Comparison of ENCODE assay signal across 8 cellular contexts in the genomic region with DNA sequence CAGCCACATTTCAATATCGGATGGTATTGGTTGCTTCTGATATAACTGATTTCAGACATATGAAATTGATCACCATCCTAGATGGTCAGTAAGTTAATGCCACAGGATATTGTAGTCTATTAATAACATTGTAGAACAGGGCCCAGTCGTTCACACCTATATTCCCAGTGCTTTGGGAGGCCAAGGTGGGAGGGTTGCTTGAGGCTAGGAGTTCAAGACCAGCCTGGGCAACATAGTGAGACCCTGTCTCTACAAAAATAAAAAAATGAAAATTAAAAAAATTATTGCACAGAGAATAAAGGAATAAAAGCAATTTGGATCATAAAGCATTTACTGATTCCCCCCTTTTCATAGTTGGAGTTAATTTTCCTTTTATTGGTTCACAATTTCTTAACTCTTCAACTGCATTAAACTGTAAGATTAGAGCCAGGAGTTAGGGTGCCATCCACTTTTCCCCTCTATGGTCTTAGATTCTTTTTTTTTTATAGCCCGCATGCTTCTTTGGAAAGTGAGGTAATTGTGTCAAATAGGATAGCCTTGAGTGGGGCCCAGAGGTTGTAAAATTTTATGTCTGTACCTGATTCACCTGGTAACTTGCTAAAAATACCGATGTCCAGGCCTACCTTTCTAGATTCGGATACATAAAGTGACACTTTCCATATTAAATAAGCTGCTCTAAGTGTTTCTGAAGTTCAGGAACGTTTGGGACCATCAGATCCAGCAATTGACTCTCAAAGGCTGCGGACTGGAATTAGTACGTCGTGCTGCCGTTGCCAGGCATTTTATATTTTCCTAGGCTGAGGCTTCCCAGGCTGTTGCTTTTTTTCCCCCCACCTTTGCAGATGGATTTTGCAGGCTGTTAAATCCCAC. TPM values are rescaled to one million over a fixed set of nuclear protein-coding genes. Genes with fewer than 3 reads are reported as not detected.
A peak's percentile ranks its signal among the peaks of the same experiment; 100 is the strongest.
DNase-seq lines count a peak whose midpoint lies in the region; ATAC-seq, FAIRE-seq and TF ChIP-seq lines count a peak whose summit lies in the region.

No MANE protein-coding gene starts in this region.

- H3K79me2 ChIP-seq in DOHH2 (ENCODE audit: control insufficient read depth, low read length), result peaks cover 33% of the 10 kb centered on the region
- H3K79me2 ChIP-seq in OCI-LY1 (ENCODE audit: insufficient read depth, low read length), result peaks cover 32% of the 10 kb centered on the region
- H3K79me2 ChIP-seq in endothelial cell of umbilical vein (ENCODE audit: control insufficient read depth, insufficient read depth, low read length), result peaks cover 33% of the 10 kb centered on the region

- H3K27me3 ChIP-seq in DOHH2 (ENCODE audit: control insufficient read depth, low read length) (no peaks in the 10 kb centered on the region), OCI-LY1 (ENCODE audit: insufficient read depth, low read length) (no peaks in the 10 kb centered on the region), endothelial cell of umbilical vein (ENCODE audit: control insufficient read depth in 2 of 2, insufficient read depth in 2 of 2, low read length in 2 of 2) (no peaks in the 10 kb centered on the region), ovary (no peaks in the 10 kb centered on the region)

- CTCF ChIA-PET in endothelial cell of umbilical vein (lab: Charles Lee), result interaction anchor here (0.8 to 1.4 kb wide), 8 partner anchors 11 to 68 kb away, joined by 3 to 7 read pairs (median 4); partner anchors contain the start of genes ADK and AP3M1

- BruUV-seq in endothelial cell of umbilical vein (replicated peaks; lab: Mats Ljungman, UMichigan), result TSS peak; percentile 87

- H3K4me1 ChIP-seq in DOHH2 (ENCODE audit: control insufficient read depth, low read length) (peaks cover 31% of the 10 kb centered on the region), OCI-LY1 (ENCODE audit: insufficient read depth, low read length, severe bottlenecking) (peaks cover 20% of the 10 kb centered on the region), endothelial cell of umbilical vein (ENCODE audit: control insufficient read depth, extremely low read depth, insufficient read depth, low read length) (peaks cover 15% of the 10 kb centered on the region), ovary (ENCODE audit: insufficient read depth) (peaks cover 3% of the 10 kb centered on the region)

- dilution Hi-C loops in endothelial cell of umbilical vein (cut with MboI; ENCODE audit: extremely low pct_ligation_motif_present, low sequenced_read_pairs), result no loop called here

- intact Hi-C loops in endothelial cell of umbilical vein (cut with micrococcal nuclease), result loop anchor here (1.0 to 2.0 kb wide), 3 partner anchors 24 to 59 kb away; partner anchors contain the start of gene ADK
- intact Hi-C loops in ovary (cut with DNase I), result no loop called here

- peak; percentile 1 for TF ChIP-seq CTCF in DOHH2 (IDR thresholded peaks at IDR 0.05; ENCODE audit: low read depth, low read length, poor library complexity, severe bottlenecking)
- TF ChIP-seq CTCF in OCI-LY1 (IDR thresholded peaks at IDR 0.05; ENCODE audit: low read length), result no peak
- TF ChIP-seq CTCF in endothelial cell of umbilical vein (IDR thresholded peaks at IDR 0.05; ENCODE audit: extremely low read depth in 1 of 2, insufficient read depth in 1 of 2, low read depth in 1 of 2, low read length in 2 of 2), result no peak
- no peak for TF ChIP-seq CTCF in ovary (IDR thresholded peaks at IDR 0.05)

- no peaks in the 10 kb centered on the region for H3K9me1 ChIP-seq in endothelial cell of umbilical vein (replicated peaks; ENCODE audit: control insufficient read depth, extremely low read depth, insufficient read depth, low read length)

- H3F3A ChIP-seq in DOHH2 (ENCODE audit: control insufficient read depth, insufficient read depth) (peaks cover 17% of the 10 kb centered on the region), OCI-LY1 (ENCODE audit: insufficient read depth, low read length) (0 out of 2 replicates have a peak, but pooled peaks cover 4% of the 10 kb centered on the region)

- H3K4me2 ChIP-seq in DOHH2 (ENCODE audit: low read length) (peak overlapping the region; percentile 91), OCI-LY1 (ENCODE audit: low read length) (peak overlapping the region; percentile 74), endothelial cell of umbilical vein (ENCODE audit: insufficient read depth, low read length) (peak overlapping the region; percentile 86)

- H3K9me2 ChIP-seq in DOHH2 (replicated peaks; ENCODE audit: control insufficient read depth, low read length) (no peaks in the 10 kb centered on the region), OCI-LY1 (ENCODE audit: low read depth, low read length) (no peaks in the 10 kb centered on the region)

- H2AFZ ChIP-seq in OCI-LY1 (ENCODE audit: low read length), result peak overlapping the region; percentile 84
- peak overlapping the region; percentile 87 for H2AFZ ChIP-seq in endothelial cell of umbilical vein (ENCODE audit: low read depth, low read length)

- H3K36me3 ChIP-seq in DOHH2 (ENCODE audit: control insufficient read depth, low read length) (no peaks in the 10 kb centered on the region), OCI-LY1 (ENCODE audit: insufficient read depth, low read length) (no peaks in the 10 kb centered on the region; the same call in 1 of the 2 replicates), endothelial cell of umbilical vein (ENCODE audit: control insufficient read depth in 2 of 2, extremely low read depth in 1 of 2, insufficient read depth in 2 of 2, low read length in 2 of 2) (no peaks in the 10 kb centered on the region), ovary (no peaks in the 10 kb centered on the region)

- H3K9ac ChIP-seq in OCI-LY1 (ENCODE audit: low read length), result peak overlapping the region; percentile 96
- peak overlapping the region; percentile 89 for H3K9ac ChIP-seq in endothelial cell of umbilical vein (replicated peaks; ENCODE audit: extremely low read depth, insufficient read depth, low read length)

- WGBS in ovary, 3 donors, result 21 to 22% (median 21%) methylated on average over 10 of the region's 10 CpGs

- H3K27ac ChIP-seq in DOHH2 (ENCODE audit: low read depth, low read length) (peak overlapping the region; percentile 37), OCI-LY1 (ENCODE audit: low read depth, low read length, poor library complexity, severe bottlenecking) (peak overlapping the region; percentile 74), endothelial cell of umbilical vein (ENCODE audit: insufficient read depth, low read depth, low read length) (peak overlapping the region; percentile 41), ovary (peak overlapping the region; percentile 74 to 86)

- TF ChIP-seq EP300 in ovary (IDR thresholded peaks at IDR 0.05), result no peak

- H4K20me1 ChIP-seq in DOHH2 (ENCODE audit: control insufficient read depth, insufficient read depth, low read depth, low read length), result no peaks in the 10 kb centered on the region
- no peaks in the 10 kb centered on the region for H4K20me1 ChIP-seq in OCI-LY1 (ENCODE audit: insufficient read depth, low read length)
- no peaks in the 10 kb centered on the region for H4K20me1 ChIP-seq in endothelial cell of umbilical vein (replicated peaks; ENCODE audit: control insufficient read depth, extremely low read depth, insufficient read depth, low read length)

- ATAC-seq in GM21723 (IDR thresholded peaks at IDR 0.05; ENCODE audit: unreplicated experiment) (no peak), HG02973 (IDR thresholded peaks at IDR 0.05; ENCODE audit: unreplicated experiment) (no peak), GM19455 (IDR thresholded peaks at IDR 0.05; ENCODE audit: unreplicated experiment) (no peak)

- no peaks in the 10 kb centered on the region for H3K9me3 ChIP-seq in DOHH2 (ENCODE audit: control insufficient read depth, insufficient read depth, low read length)
- H3K9me3 ChIP-seq in OCI-LY1 (ENCODE audit: low read length), result no peaks in the 10 kb centered on the region
- no peaks in the 10 kb centered on the region for H3K9me3 ChIP-seq in endothelial cell of umbilical vein (replicated peaks; ENCODE audit: control insufficient read depth, insufficient read depth, low read length)
- H3K9me3 ChIP-seq in ovary, result no peaks in the 10 kb centered on the region

- H3K4me3 ChIP-seq in DOHH2 (ENCODE audit: low read length) (peak overlapping the region; percentile 84), OCI-LY1 (ENCODE audit: low read depth, low read length, poor library complexity, severe bottlenecking) (peak overlapping the region; percentile 93), endothelial cell of umbilical vein (replicated peaks in 1 of 3; ENCODE audit: insufficient read depth in 1 of 3, low read depth in 1 of 3, low read length in 3 of 3) (peak overlapping the region; percentile 32 to 80 (median 39)), ovary (peak overlapping the region; percentile 76)

- no peak for FAIRE-seq in endothelial cell of umbilical vein (lab: Jason Lieb, UNC)

- TF ChIP-seq POLR2A in endothelial cell of umbilical vein (IDR thresholded peaks at IDR 0.05; ENCODE audit: low read depth, low read length), result no peak
- no peak for TF ChIP-seq POLR2A in ovary (IDR thresholded peaks at IDR 0.05)

- POLR2A ChIA-PET in endothelial cell of umbilical vein (lab: Charles Lee), result interaction anchor here (0.7 to 1.5 kb wide), 4 partner anchors 10 to 53 kb away, joined by 3 to 8 read pairs (median 4); partner anchors contain the start of genes ADK and AP3M1

- DNase-seq in endothelial cell of umbilical vein (ENCODE audit: low read depth, low spot score) (no peak), ovary (no peak), cerebellar nuclear complex (lab: John Stamatoyannopoulos, UW) (no peak)

RNA-seq across cellular contexts. Expression of gene ADK, which starts 24.7 kb away (rescaled TPM):
- total RNA-seq in endothelial cell of umbilical vein (38.1 and 46.5 TPM in 2 replicates), ovary (10 to 100 TPM; 10.9 to 20.4 (median 12.2) TPM)
- polyA plus RNA-seq in endothelial cell of umbilical vein (7.6 and 11.7 TPM in 2 replicates), ovary (10 to 100 TPM in 1 of 2 donors, 1 to 10 TPM in 1; 9.4 to 14.5 TPM)
- 20.8 and 22.6 TPM in 2 replicates for polyA plus RNA-seq in endothelial cell of umbilical vein (2011; cell fraction: cytosol; rRNA removed)
- polyA plus RNA-seq in endothelial cell of umbilical vein (2011; cell fraction: nucleus; rRNA removed), result 11.0 and 15.0 TPM in 2 replicates
- 44.7 and 51.9 TPM in 2 replicates for polyA plus RNA-seq in endothelial cell of umbilical vein (2012)
- polyA minus RNA-seq in endothelial cell of umbilical vein, result 8.9 and 13.5 TPM in 2 replicates
- polyA minus RNA-seq in endothelial cell of umbilical vein (2011; cell fraction: cytosol; rRNA and poly(A)+ RNA removed), result 22.1 TPM
- 24.8 and 32.1 TPM in 2 replicates for polyA minus RNA-seq in endothelial cell of umbilical vein (2011; cell fraction: nucleus; rRNA and poly(A)+ RNA removed)

RNA-seq across cellular contexts. Expression of gene AP3M1, which starts 25.1 kb away (rescaled TPM):
- total RNA-seq in endothelial cell of umbilical vein, result 52.9 and 58.8 TPM in 2 replicates
- polyA plus RNA-seq in endothelial cell of umbilical vein, result 28.6 and 34.0 TPM in 2 replicates
- 32.8 and 33.7 TPM in 2 replicates for polyA plus RNA-seq in endothelial cell of umbilical vein (2011; cell fraction: cytosol; rRNA removed)
- polyA plus RNA-seq in endothelial cell of umbilical vein (2011; cell fraction: nucleus; rRNA removed), result 36.0 and 49.9 TPM in 2 replicates
- 57.6 and 63.8 TPM in 2 replicates for polyA plus RNA-seq in endothelial cell of umbilical vein (2012)
- 60.2 and 63.1 TPM in 2 replicates for polyA minus RNA-seq in endothelial cell of umbilical vein
- 36.4 TPM for polyA minus RNA-seq in endothelial cell of umbilical vein (2011; cell fraction: cytosol; rRNA and poly(A)+ RNA removed)
- polyA minus RNA-seq in endothelial cell of umbilical vein (2011; cell fraction: nucleus; rRNA and poly(A)+ RNA removed), result 43.1 and 61.3 TPM in 2 replicates
- 10 to 100 TPM; 17.6 to 37.9 (median 29.6) TPM for total RNA-seq in ovary
- 10 to 100 TPM; 12.0 to 37.6 TPM for polyA plus RNA-seq in ovary

Comparison
In these comparisons a context has a peak if more than half of its experiments do, and no peak if none do; other contexts are left out.
1. H3K4me3 ChIP-seq: peak in every context shown above with its lines; median percentile 93 in OCI-LY1; 84 in DOHH2; 76 in ovary; 39 in endothelial cell of umbilical vein.